In the genomic region with DNA sequence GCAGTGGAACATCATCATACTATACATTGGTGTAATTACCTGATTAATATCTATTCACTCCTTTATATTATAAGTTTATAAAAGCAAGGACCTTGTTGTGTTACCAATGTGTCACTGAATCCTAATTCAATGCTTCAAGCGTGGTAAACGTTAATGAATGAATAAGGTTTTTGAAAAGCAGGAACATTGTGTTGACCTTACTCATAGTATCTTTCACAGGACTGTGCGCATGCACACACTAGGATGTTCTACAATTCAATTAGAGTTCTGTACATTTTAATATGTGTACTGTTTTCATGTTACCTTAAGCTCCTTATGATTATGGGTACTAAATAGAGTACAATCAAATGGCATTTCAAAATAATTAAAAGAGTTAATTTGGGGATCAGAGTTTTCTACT, we compare ENCODE assay signal across 18 cellular contexts.
"Had no signal": no experiment of that assay in that cellular context is flagged by ENCODE, and none has a peak within 500 bp of the region (broad histone marks: within the 10 kb centered on the region; RNA-seq: fewer than 3 reads in every experiment).

No MANE protein-coding gene starts in this region.

- H3K9me3 ChIP-seq: MG63, Peyer's patch, SK-N-SH had no signal

- H3K4me3 ChIP-seq: MG63, PC-9, Peyer's patch had no signal

- H2AFZ ChIP-seq: PC-9 had no signal

- H3K4me1 ChIP-seq: Peyer's patch had no signal

- H3K36me3 ChIP-seq: MG63, Peyer's patch had no signal

- H3K4me2 ChIP-seq: PC-9, SK-N-SH had no signal

- H3K27ac ChIP-seq: PC-9, Peyer's patch had no signal

- H3K9ac ChIP-seq: SK-N-SH had no signal

- DNase-seq: KBM-7, NCI-H1092, NCI-H1105 treated with DMSO at 0.1 percent for 48 hours, NCI-H1417 treated with DMSO at 0.1 percent for 48 hours, NCI-H187, NCI-H2029, NCI-H2081 treated with DMSO at 0.1 percent for 48 hours, NCI-H2171, NCI-H446, NCI-H510A, NCI-H524 treated with DMSO at 0.1 percent for 48 hours, NCI-H774, PC-9, Peyer's patch, SHP77, SK-N-SH, SW 1271 had no signal

- H3K27me3 ChIP-seq: MG63, Peyer's patch had no signal
